ENCODE assay signal across 15 cellular contexts in the genomic region with DNA sequence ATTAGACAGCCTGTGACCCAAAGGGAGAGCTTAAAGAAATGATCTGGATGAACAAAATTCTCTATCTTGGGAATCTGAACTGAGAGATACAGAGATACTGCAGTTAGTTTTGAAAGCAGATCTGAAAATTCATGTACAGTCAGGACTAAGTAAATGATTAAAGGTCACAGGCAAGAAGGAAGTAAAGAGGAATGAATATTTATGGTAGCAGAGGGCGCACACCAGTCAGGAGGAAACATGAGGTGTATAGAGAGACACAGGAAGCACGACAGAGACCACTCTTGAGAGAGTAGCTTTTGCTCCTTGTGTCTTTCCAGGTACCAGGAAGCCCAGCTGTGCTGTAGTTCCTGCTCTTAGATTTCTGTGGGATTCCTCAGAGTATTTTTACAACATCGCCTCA. TPM values are rescaled to one million over a fixed set of nuclear protein-coding genes. Genes with fewer than 3 reads are reported as not detected.
DNase-seq lines count a peak whose midpoint lies in the region; ATAC-seq and TF ChIP-seq lines count a peak whose summit lies in the region.
"Had no signal": no experiment of that assay in that cellular context is flagged by ENCODE, and none has a peak within 500 bp of the region (broad histone marks: within the 10 kb centered on the region; RNA-seq: fewer than 3 reads in every experiment).

No MANE protein-coding gene starts in this region.

- no peaks in the 10 kb centered on the region for H3F3A ChIP-seq in GM23338 (replicated peaks; ENCODE audit: low read depth)

- DNase-seq in GM23338 (ENCODE audit: low spot score) (no peak), Kasumi-1 (lab: John Stamatoyannopoulos, UW) (peak; percentile 35 to 37), SW480 (ENCODE audit: low spot score) (no peak), sciatic nerve (ENCODE audit: low spot score) (no peak), SK-N-DZ (ENCODE audit: low spot score) (no peak), AG08396 (ENCODE audit: low spot score) (no peak)
- DNase-seq: activated CD8-positive, alpha-beta T cell treated with anti-CD3 and anti-CD28 coated beads for 36 hours; cerebellar nuclear complex; NCI-H1417 treated with DMSO at 0.1 percent for 48 hours; right cardiac atrium had no signal

- H3K4me3 ChIP-seq in GM23338: no peak overlapping the region

- H3K9me2 ChIP-seq in GM23338 (ENCODE audit: insufficient read depth): no peaks in the 10 kb centered on the region

- H3K27me3 Mint-ChIP-seq in GM23338 (ENCODE audit: insufficient read depth, low read depth, poor library complexity): peaks cover 3% of the 10 kb centered on the region
- peaks cover 7% of the 10 kb centered on the region for H3K27me3 Mint-ChIP-seq in nephron (ENCODE audit: low read depth)
- H3K27me3 Mint-ChIP-seq: activated CD8-positive, alpha-beta T cell treated with anti-CD3 and anti-CD28 coated beads for 36 hours had no signal

- H3K4me2 ChIP-seq in GM23338: no peak overlapping the region

- no peak overlapping the region for H3K4me3 Mint-ChIP-seq in GM23338
- H3K4me3 Mint-ChIP-seq in nephron: no peak overlapping the region
- H3K4me3 Mint-ChIP-seq: activated CD8-positive, alpha-beta T cell treated with anti-CD3 and anti-CD28 coated beads for 36 hours; T-helper 2 cell treated with Interferon-gamma antibody and Interleukin-4, amounts not matched to agents 5 μg/mL and 100 μg/mL, for 36 hours had no signal

- H3K4me1 Mint-ChIP-seq in GM23338: peaks cover 6% of the 10 kb centered on the region; the same call in 2 of the 3 replicates
- H3K4me1 Mint-ChIP-seq in nephron: peaks cover 10% of the 10 kb centered on the region

- no peak overlapping the region for H3K27ac Mint-ChIP-seq in GM23338
- peak overlapping the region; percentile 11 to 21 (median 11) for H3K27ac Mint-ChIP-seq in nephron
- H3K27ac Mint-ChIP-seq: activated CD8-positive, alpha-beta T cell treated with anti-CD3 and anti-CD28 coated beads for 36 hours; activated naive CD4-positive, alpha-beta T cell treated with anti-CD3 and anti-CD28 coated beads, Interleukin-2, amount 50 U/mL, for 72 hours; T-helper 2 cell treated with Interferon-gamma antibody and Interleukin-4, amounts not matched to agents 5 μg/mL and 100 μg/mL, for 36 hours had no signal

- peaks cover 5% of the 10 kb centered on the region; the same call in 1 of the 2 replicates for H3K4me1 ChIP-seq in GM23338 (ENCODE audit: insufficient read depth)

- no peak overlapping the region for H3K27ac ChIP-seq in GM23338 (ENCODE audit: low read depth)

- H3K36me3 Mint-ChIP-seq in GM23338 (ENCODE audit: low read depth) (no peaks in the 10 kb centered on the region), nephron (ENCODE audit: low read depth) (no peaks in the 10 kb centered on the region)
- H3K36me3 Mint-ChIP-seq: activated naive CD4-positive, alpha-beta T cell treated with anti-CD3 and anti-CD28 coated beads, Interleukin-2, amount 50 U/mL, for 72 hours had no signal

- TF ChIP-seq CTCF in GM23338 (conservative IDR thresholded peaks at IDR 0.05; ENCODE audit: low read depth in 2 of 2): no peak
- no peak for TF ChIP-seq CTCF in nephron (IDR thresholded peaks at IDR 0.05; ENCODE audit: unreplicated experiment in 3 of 3)

- H3K27me3 ChIP-seq in GM23338 (ENCODE audit: insufficient read depth): no peaks in the 10 kb centered on the region

- intact Hi-C loops in sciatic nerve (cut with DNase I): no loop called here

- no peaks in the 10 kb centered on the region for H3K9me3 Mint-ChIP-seq in GM23338
- no peaks in the 10 kb centered on the region for H3K9me3 Mint-ChIP-seq in nephron
- H3K9me3 Mint-ChIP-seq: activated CD8-positive, alpha-beta T cell treated with anti-CD3 and anti-CD28 coated beads for 36 hours; activated naive CD4-positive, alpha-beta T cell treated with anti-CD3 and anti-CD28 coated beads, Interleukin-2, amount 50 U/mL, for 72 hours; T-helper 2 cell treated with Interferon-gamma antibody and Interleukin-4, amounts not matched to agents 5 μg/mL and 100 μg/mL, for 36 hours had no signal

- no peaks in the 10 kb centered on the region for H4K20me1 ChIP-seq in GM23338 (replicated peaks; ENCODE audit: insufficient read depth)

- no peaks in the 10 kb centered on the region for H3K79me2 ChIP-seq in GM23338 (replicated peaks; ENCODE audit: insufficient read depth)

- H2AFZ ChIP-seq in GM23338: peak overlapping the region; percentile 79; the same call in 1 of the 2 replicates

- no peaks in the 10 kb centered on the region for H3K36me3 ChIP-seq in GM23338 (ENCODE audit: insufficient read depth)

- ATAC-seq in GM19025 (IDR thresholded peaks at IDR 0.05; ENCODE audit: low read depth, unreplicated experiment): peak; percentile 67
- ATAC-seq in GM23338: no peak
- no peak for ATAC-seq in sciatic nerve
- ATAC-seq: activated CD8-positive, alpha-beta T cell treated with anti-CD3 and anti-CD28 coated beads for 36 hours; activated naive CD4-positive, alpha-beta T cell treated with anti-CD3 and anti-CD28 coated beads, Interleukin-2, amount 50 U/mL, for 72 hours; HCT116; right cardiac atrium had no signal

TF ChIP-seq in GM23338, 12 proteins besides CTCF, POLR2A, EP300 and RAD21 (continues in another document):
- TF ChIP-seq ZNF114 (CRISPR knock-in tag; IDR thresholded peaks at IDR 0.05): no peak
- TF ChIP-seq STAT1 (IDR thresholded peaks at IDR 0.05; ENCODE audit: unreplicated experiment): no peak
- TF ChIP-seq NANOG (IDR thresholded peaks at IDR 0.05; ENCODE audit: borderline replicate concordance): no peak
- TF ChIP-seq ZNF331 (CRISPR knock-in tag; IDR thresholded peaks at IDR 0.05; ENCODE audit: low read depth): no peak
- TF ChIP-seq EZH2phosphoT487 (IDR thresholded peaks at IDR 0.05; ENCODE audit: unreplicated experiment): no peak
- TF ChIP-seq ETS1 (IDR thresholded peaks at IDR 0.05): no peak
- no peak for TF ChIP-seq POLR2AphosphoS5 (IDR thresholded peaks at IDR 0.05; ENCODE audit: low read depth)

RNA-seq across cellular contexts. Expression of gene TPRG1, which starts 57.6 kb away (rescaled TPM):
- 0.35 and 1.7 TPM in 2 replicates for total RNA-seq in GM23338 (2014; rRNA removed; shearing (Covaris generic))
- polyA plus RNA-seq in GM23338 (2016; fragmentation: Nextera tagmentation; extraction: Ambion mirVana): 0.26 and 0.74 TPM in 2 replicates
- total RNA-seq in sciatic nerve: 12.7 TPM
- polyA plus RNA-seq in SK-N-DZ (2014; cell fraction: cytosol; rRNA removed): 0.03 and 0.08 TPM in 2 replicates
- polyA plus RNA-seq in SK-N-DZ (2014; cell fraction: nucleus; rRNA removed): 0.05 and 0.32 TPM in 2 replicates

Comparison
In these comparisons a context has a peak if more than half of its experiments do, and no peak if none do; other contexts are left out.
1. DNase-seq: peak in Kasumi-1 (2 of 2); none in GM23338 (single experiment), SW480 (single experiment), sciatic nerve (single experiment), SK-N-DZ (single experiment) and AG08396 (single experiment).